1 cellular context compared by ENCODE assay signal in the genomic region with DNA sequence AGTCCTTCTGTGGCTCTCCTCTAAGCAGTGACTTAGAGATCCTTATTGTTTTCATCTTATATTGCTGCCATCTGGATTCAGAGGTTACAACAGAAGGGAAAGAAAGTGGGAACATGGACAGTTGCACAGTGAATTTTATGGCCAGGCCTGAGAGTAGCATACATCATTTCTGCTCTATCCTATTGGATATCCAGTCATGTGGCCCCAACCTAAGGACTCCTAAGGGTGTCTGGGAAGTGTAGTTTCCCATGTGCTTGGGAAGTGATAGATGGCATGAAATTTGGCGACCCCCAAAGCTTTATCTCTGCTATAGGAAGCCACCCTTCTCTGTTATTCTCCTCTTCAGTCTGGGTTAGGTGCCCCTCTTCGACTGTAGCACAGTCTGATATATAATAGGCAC.
A peak's percentile ranks its signal among the peaks of the same experiment; 100 is the strongest.
TF ChIP-seq lines count a peak whose summit lies in the region.

No MANE protein-coding gene starts in this region.

TF ChIP-seq in K562, 482 proteins besides CTCF, POLR2A, EP300 and RAD21:
- TF ChIP-seq EHMT2 (IDR thresholded peaks at IDR 0.05) (no peak), HCFC1 (IDR thresholded peaks at IDR 0.05; ENCODE audit: low read depth, low read length) (0 out of 2 replicates have a peak, but pooled peaks have one; percentile 44), ATF7 (IDR thresholded peaks at IDR 0.05) (0 out of 2 replicates have a peak, but pooled peaks have one; percentile 11), XRCC5 (IDR thresholded peaks at IDR 0.05; ENCODE audit: low read depth, low read length) (no peak), RAD51 (IDR thresholded peaks at IDR 0.05; ENCODE audit: borderline replicate concordance, low read depth) (peak; percentile 36; the same call in 1 of the 2 replicates)
- TF ChIP-seq, protein P1, sequence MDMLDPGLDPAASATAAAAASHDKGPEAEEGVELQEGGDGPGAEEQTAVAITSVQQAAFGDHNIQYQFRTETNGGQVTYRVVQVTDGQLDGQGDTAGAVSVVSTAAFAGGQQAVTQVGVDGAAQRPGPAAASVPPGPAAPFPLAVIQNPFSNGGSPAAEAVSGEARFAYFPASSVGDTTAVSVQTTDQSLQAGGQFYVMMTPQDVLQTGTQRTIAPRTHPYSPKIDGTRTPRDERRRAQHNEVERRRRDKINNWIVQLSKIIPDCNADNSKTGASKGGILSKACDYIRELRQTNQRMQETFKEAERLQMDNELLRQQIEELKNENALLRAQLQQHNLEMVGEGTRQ (CRISPR knock-in tag; IDR thresholded peaks at IDR 0.05) = peak; percentile 53; the same call in 1 of the 2 replicates
